ENCODE assay signal across 11 cellular contexts in the genomic region with DNA sequence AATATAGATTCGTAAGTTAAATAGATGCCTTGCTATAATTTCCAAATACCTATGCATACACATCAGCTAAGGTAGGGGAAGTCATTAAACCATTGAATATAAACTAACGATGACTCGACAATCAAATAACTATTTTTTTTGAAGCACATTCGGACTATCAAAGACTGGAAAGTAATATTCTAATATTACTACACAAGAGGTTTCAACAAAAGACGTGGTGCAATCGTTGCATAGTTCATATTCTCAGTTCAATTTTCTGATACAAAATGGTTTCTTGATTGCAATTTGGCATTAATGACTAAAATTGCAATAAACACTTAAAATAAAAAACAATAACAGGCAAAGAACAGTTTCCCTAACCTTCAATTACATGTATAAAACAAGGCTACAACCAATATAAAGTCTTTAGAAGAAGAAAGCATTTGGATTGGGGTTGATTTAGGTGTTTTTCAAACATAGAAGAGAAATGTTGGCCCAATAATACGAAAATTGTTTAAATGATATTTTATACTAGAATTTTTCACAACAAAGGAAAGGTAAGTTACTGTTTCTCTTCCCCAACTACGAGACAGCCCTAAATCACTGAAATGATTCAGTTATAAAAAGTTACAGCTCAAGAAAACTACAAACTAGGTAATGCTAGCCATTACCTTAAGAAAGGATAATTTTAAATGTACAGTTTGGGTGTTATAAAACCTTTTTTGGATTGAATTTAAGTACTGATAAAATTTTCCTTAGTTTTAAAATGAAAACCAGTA. TPM values are rescaled to one million over a fixed set of nuclear protein-coding genes. Genes with fewer than 3 reads are reported as not detected.
DNase-seq lines count a peak whose midpoint lies in the region; ATAC-seq and TF ChIP-seq lines count a peak whose summit lies in the region.
"Had no signal": no experiment of that assay in that cellular context is flagged by ENCODE, and none has a peak within 500 bp of the region (broad histone marks: within the 10 kb centered on the region; RNA-seq: fewer than 3 reads in every experiment).

No MANE protein-coding gene starts in this region.

- H3K36me3 ChIP-seq in cardiac muscle cell (no peaks in the 10 kb centered on the region), neural progenitor cell (no peaks in the 10 kb centered on the region), vagina (no peaks in the 10 kb centered on the region)

- no peak overlapping the region for H2AFZ ChIP-seq in neural progenitor cell (replicated peaks)

- H3K27ac ChIP-seq in cardiac muscle cell (no peak overlapping the region), epithelial cell of prostate (peak overlapping the region; percentile 83), neural progenitor cell (no peak overlapping the region), vagina (peak overlapping the region; percentile 87)

- H3K4me3 ChIP-seq in cardiac muscle cell = peak overlapping the region; percentile 61
- no peak overlapping the region for H3K4me3 ChIP-seq in neural progenitor cell
- peak overlapping the region; percentile 32 to 56 for H3K4me3 ChIP-seq in vagina

- H3K9ac ChIP-seq in neural progenitor cell = no peak overlapping the region

- no peaks in the 10 kb centered on the region for H3K27me3 ChIP-seq in cardiac muscle cell
- H3K27me3 ChIP-seq in neural progenitor cell = peaks cover 45% of the 10 kb centered on the region
- H3K27me3 ChIP-seq in vagina = no peaks in the 10 kb centered on the region

- no peak for TF ChIP-seq CTCF in cardiac muscle cell (IDR thresholded peaks at IDR 0.05; ENCODE audit: low read depth, low read length)
- no peak for TF ChIP-seq CTCF in neural progenitor cell (IDR thresholded peaks at IDR 0.05)
- TF ChIP-seq CTCF in vagina (IDR thresholded peaks at IDR 0.05) = no peak

- peaks cover 41% of the 10 kb centered on the region for H3K4me1 Mint-ChIP-seq in neural progenitor cell

- DNase-seq in cardiac muscle cell (ENCODE audit: low read depth in 1 of 2, low spot score in 1 of 2) = no peak
- no peak for DNase-seq in Right ventricle myocardium inferior (ENCODE audit: missing footprints)
- no peak for DNase-seq in epithelial cell of prostate (ENCODE audit: low read depth, low spot score)
- no peak for DNase-seq in neural progenitor cell (ENCODE audit: low spot score)
- no peak for DNase-seq in vagina (ENCODE audit: extremely low spot score in 2 of 2)
- no peak for DNase-seq in activated effector memory CD4-positive, alpha-beta T cell treated with Interleukin-2 at 50 U/mL for 16 hours
- DNase-seq: activated CD4-positive, alpha-beta T cell treated with anti-CD3 and anti-CD28 coated beads for 36 hours; effector memory CD8-positive, alpha-beta T cell had no signal

- no peak for TF ChIP-seq POLR2A in vagina (IDR thresholded peaks at IDR 0.05)

- H3K9me3 ChIP-seq in cardiac muscle cell (ENCODE audit: low read depth) (no peaks in the 10 kb centered on the region), neural progenitor cell (ENCODE audit: low read depth) (no peaks in the 10 kb centered on the region), vagina (no peaks in the 10 kb centered on the region)

- peaks cover 2% of the 10 kb centered on the region for H3K9me3 Mint-ChIP-seq in neural progenitor cell
- H3K9me3 Mint-ChIP-seq: effector memory CD8-positive, alpha-beta T cell had no signal

- peaks cover 18% of the 10 kb centered on the region for H3K36me3 Mint-ChIP-seq in neural progenitor cell
- H3K36me3 Mint-ChIP-seq: IgD-negative memory B cell had no signal

- intact Hi-C loops in Right ventricle myocardium inferior (cut with DNase I) (no loop called here), vagina (cut with DNase I) (no loop called here)

- H3K4me1 ChIP-seq in cardiac muscle cell (ENCODE audit: low read depth) (peaks cover 25% of the 10 kb centered on the region), neural progenitor cell (peaks cover 38% of the 10 kb centered on the region), vagina (peaks cover 7% of the 10 kb centered on the region)

- H3K27ac Mint-ChIP-seq in neural progenitor cell = peak overlapping the region; percentile 42
- H3K27ac Mint-ChIP-seq: activated CD4-positive, alpha-beta T cell treated with anti-CD3 and anti-CD28 coated beads for 36 hours; effector memory CD8-positive, alpha-beta T cell; IgD-negative memory B cell had no signal

- ATAC-seq in Right ventricle myocardium inferior (no peak), HG03520 (IDR thresholded peaks at IDR 0.05; ENCODE audit: unreplicated experiment) (no peak), HG02870 (IDR thresholded peaks at IDR 0.05; ENCODE audit: unreplicated experiment) (no peak)
- ATAC-seq: activated CD4-positive, alpha-beta T cell treated with anti-CD3 and anti-CD28 coated beads for 36 hours; effector memory CD8-positive, alpha-beta T cell had no signal

- peaks cover 10% of the 10 kb centered on the region for H3F3A ChIP-seq in neural progenitor cell (ENCODE audit: low read depth)

- no peak overlapping the region for H3K4me3 Mint-ChIP-seq in neural progenitor cell
- H3K4me3 Mint-ChIP-seq: activated CD4-positive, alpha-beta T cell treated with anti-CD3 and anti-CD28 coated beads for 36 hours; effector memory CD8-positive, alpha-beta T cell; IgD-negative memory B cell had no signal

- no peak overlapping the region for H3K4me2 ChIP-seq in neural progenitor cell

- no peaks in the 10 kb centered on the region for H3K79me2 ChIP-seq in neural progenitor cell (ENCODE audit: low read depth)

- H4K20me1 ChIP-seq in neural progenitor cell (ENCODE audit: low read depth) = no peaks in the 10 kb centered on the region

- H3K27me3 Mint-ChIP-seq in neural progenitor cell (ENCODE audit: insufficient read depth, low read depth) = no peaks in the 10 kb centered on the region

RNA-seq across cellular contexts. Expression of a gene that starts 17.6 kb away (rescaled TPM):
- total RNA-seq in cardiac muscle cell = 1.0 and 1.3 TPM in 2 replicates
- 1.0 and 1.2 TPM in 2 replicates for polyA plus RNA-seq in cardiac muscle cell
- not detected for total RNA-seq in Right ventricle myocardium inferior
- not detected in 2 replicates for total RNA-seq in neural progenitor cell (ENCODE audit: low replicate concordance)
- total RNA-seq in vagina = 5.9 TPM
- total RNA-seq: activated CD4-positive, alpha-beta T cell treated with anti-CD3 and anti-CD28 coated beads for 36 hours had no signal
- polyA plus RNA-seq: IgD-negative memory B cell had no signal

Comparison
In these comparisons a context has a peak if more than half of its experiments do, and no peak if none do; other contexts are left out.
1. H3K27ac ChIP-seq: peak in epithelial cell of prostate (single experiment) and vagina (single experiment); none in cardiac muscle cell (single experiment) and neural progenitor cell (single experiment).